In the genomic region with DNA sequence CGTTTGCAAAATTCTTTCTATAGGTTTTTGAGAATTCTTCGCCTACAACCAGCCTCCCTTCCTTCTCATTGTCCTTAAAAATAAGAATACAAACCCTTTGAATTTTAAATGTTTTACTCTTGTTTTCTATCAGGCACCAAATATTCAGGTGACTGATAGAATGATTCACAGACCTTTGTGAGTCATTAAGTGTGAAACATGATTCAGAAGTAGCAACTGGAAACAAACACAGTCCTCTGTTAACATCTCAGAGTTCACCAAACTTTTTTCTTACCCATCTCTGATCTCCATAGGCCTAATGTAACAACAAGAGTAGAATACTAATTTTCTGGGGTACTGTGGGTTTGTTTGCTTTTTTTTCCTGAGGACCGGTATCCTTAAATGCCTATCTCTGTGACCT, we compare ENCODE assay signal across 11 cellular contexts.
DNase-seq lines count a peak whose midpoint lies in the region; ATAC-seq and TF ChIP-seq lines count a peak whose summit lies in the region.
"Had no signal": no experiment of that assay in that cellular context is flagged by ENCODE, and none has a peak within 500 bp of the region (broad histone marks: within the 10 kb centered on the region; RNA-seq: fewer than 3 reads in every experiment).

No MANE protein-coding gene starts in this region.

- DNase-seq in LHCN-M2 (ENCODE audit: low read depth), result peak; percentile 72
- peak; percentile 71 for DNase-seq in choroid plexus epithelial cell (ENCODE audit: low read depth)
- peak; percentile 95 for DNase-seq in renal cortical epithelial cell (ENCODE audit: low read depth)
- no peak for DNase-seq in activated CD4-positive, CD25-positive, alpha-beta regulatory T cell (lab: John Stamatoyannopoulos, UW)
- DNase-seq: activated CD4-positive, alpha-beta memory T cell treated with anti-CD3 and anti-CD28 coated beads, Interleukin-2, amount 10 ng/mL, durations not matched to agents 7 days and 5 days; naive B cell; SHP77 treated with DMSO at 0.1 percent for 48 hours; stimulated activated CD4-positive, alpha-beta T cell treated with anti-CD3 and anti-CD28 coated beads, Interleukin-1b, Interleukin-23, amount 100 ng/mL, for 48 hours had no signal

- ATAC-seq in GM18870 (IDR thresholded peaks at IDR 0.05; ENCODE audit: unreplicated experiment) (peak; percentile 59), HG03521 (IDR thresholded peaks at IDR 0.05; ENCODE audit: unreplicated experiment) (no peak), GM18858 (IDR thresholded peaks at IDR 0.05; ENCODE audit: unreplicated experiment) (no peak)

- no peak overlapping the region for H3K4me3 ChIP-seq in choroid plexus epithelial cell (ENCODE audit: low read depth, low read length)

- TF ChIP-seq CTCF in choroid plexus epithelial cell (conservative IDR thresholded peaks at IDR 0.05; ENCODE audit: low read depth, low read length), result no peak

Comparison
In these comparisons a context has a peak if more than half of its experiments do, and no peak if none do; other contexts are left out.
1. DNase-seq: peak in LHCN-M2 (single experiment), choroid plexus epithelial cell (single experiment) and renal cortical epithelial cell (single experiment); none in activated CD4-positive, CD25-positive, alpha-beta regulatory T cell (0 of 4).